30 cellular contexts compared by ENCODE assay signal in the genomic region with DNA sequence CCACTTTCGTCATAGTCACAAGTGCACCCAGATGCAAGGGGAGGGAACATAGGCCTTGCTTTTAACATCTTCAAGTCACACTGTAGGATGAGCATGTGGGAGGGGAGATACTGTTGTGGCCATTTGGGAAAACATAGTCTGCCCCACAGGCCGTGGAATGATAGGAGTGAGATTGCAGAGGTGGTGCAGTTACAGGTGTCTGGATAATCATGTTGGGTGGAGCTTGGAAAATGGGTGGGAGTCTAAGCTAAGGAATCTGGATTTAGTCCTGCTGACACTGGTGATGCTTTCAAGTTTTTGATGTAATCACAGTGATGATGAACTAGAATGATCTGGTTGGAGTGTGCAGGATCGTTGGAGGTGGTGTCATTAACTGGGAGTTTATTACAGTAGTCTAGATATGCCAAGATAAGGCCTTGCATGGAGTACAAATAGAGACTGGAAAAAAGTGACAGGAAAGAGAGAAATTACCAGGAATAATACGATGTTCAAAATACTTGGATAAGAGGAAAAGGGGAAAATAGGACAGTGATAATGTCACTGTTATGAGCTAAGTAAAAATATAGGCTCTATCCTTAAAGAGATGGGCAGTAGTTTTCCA.
"Had no signal": no experiment of that assay in that cellular context is flagged by ENCODE, and none has a peak within 500 bp of the region (broad histone marks: within the 10 kb centered on the region; RNA-seq: fewer than 3 reads in every experiment).

No MANE protein-coding gene starts in this region.

- H3K27ac ChIP-seq: ascending aorta, colonic mucosa, KMS-11, Peyer's patch, SJSA1 had no signal

- H3K27ac Mint-ChIP-seq: activated CD4-positive, alpha-beta T cell treated with anti-CD3 and anti-CD28 coated beads, Interleukin-2, amount 10 ng/mL, durations not matched to agents 24 days and 14 days; activated CD8-positive, alpha-beta T cell treated with anti-CD3 and anti-CD28 coated beads, Interleukin-2, amount 10 ng/mL, durations not matched to agents 7 days and 5 days; activated naive CD4-positive, alpha-beta T cell treated with anti-CD3 and anti-CD28 coated beads, Interleukin-2, amount 50 U/mL, for 24 hours; activated naive CD8-positive, alpha-beta T cell treated with anti-CD3 and anti-CD28 coated beads, Interleukin-2, amount 10 ng/mL, durations not matched to agents 7 days and 5 days; activated T-cell treated with anti-CD3 and anti-CD28 coated beads, Interleukin-2, amount 50 U/mL, for 24 hours; activated T-helper 2 cell treated with anti-CD3 and anti-CD28 coated beads, Interferon-gamma antibody, Interleukin-2, Interleukin-4, amounts not matched to agents 10 μg/mL and 5 μg/mL and 100 μg/mL, durations not matched to agents 14 hours and 24 hours and 36 hours had no signal

- H3K27me3 ChIP-seq: ascending aorta, cardiac muscle cell, colonic mucosa, Peyer's patch, SJSA1 had no signal

- H3K9me3 Mint-ChIP-seq: activated CD4-positive, alpha-beta T cell treated with anti-CD3 and anti-CD28 coated beads, Interleukin-2, amount 10 ng/mL, durations not matched to agents 24 days and 14 days; activated naive CD4-positive, alpha-beta T cell treated with anti-CD3 and anti-CD28 coated beads, Interleukin-2, amount 50 U/mL, for 24 hours; activated naive CD8-positive, alpha-beta T cell treated with anti-CD3 and anti-CD28 coated beads, Interleukin-2, amount 10 ng/mL, durations not matched to agents 7 days and 5 days; activated T-cell treated with anti-CD3 and anti-CD28 coated beads, Interleukin-2, amount 50 U/mL, for 24 hours; activated T-helper 2 cell treated with anti-CD3 and anti-CD28 coated beads, Interferon-gamma antibody, Interleukin-2, Interleukin-4, amounts not matched to agents 10 μg/mL and 5 μg/mL and 100 μg/mL, durations not matched to agents 14 hours and 24 hours and 36 hours; central memory CD8-positive, alpha-beta T cell had no signal

- H3K4me1 ChIP-seq: ascending aorta, colonic mucosa, Peyer's patch, SJSA1 had no signal

- H3K27me3 Mint-ChIP-seq: activated naive CD8-positive, alpha-beta T cell treated with anti-CD3 and anti-CD28 coated beads, Interleukin-2, amount 10 ng/mL, durations not matched to agents 7 days and 5 days had no signal

- H3K9ac ChIP-seq: KMS-11 had no signal

- H3K9me3 ChIP-seq: ascending aorta, colonic mucosa, Peyer's patch, SJSA1 had no signal

- H3K36me3 Mint-ChIP-seq: activated naive CD4-positive, alpha-beta T cell treated with anti-CD3 and anti-CD28 coated beads, Interleukin-2, amount 50 U/mL, for 24 hours; activated naive CD8-positive, alpha-beta T cell treated with anti-CD3 and anti-CD28 coated beads, Interleukin-2, amount 10 ng/mL, durations not matched to agents 7 days and 5 days had no signal

- ATAC-seq: activated CD8-positive, alpha-beta T cell treated with anti-CD3 and anti-CD28 coated beads, Interleukin-2, amount 10 ng/mL, durations not matched to agents 7 days and 5 days; PC-3 had no signal

- H3K4me2 ChIP-seq: KMS-11 had no signal

- H3K4me3 Mint-ChIP-seq: activated CD4-positive, alpha-beta T cell treated with anti-CD3 and anti-CD28 coated beads, Interleukin-2, amount 10 ng/mL, durations not matched to agents 24 days and 14 days; activated CD8-positive, alpha-beta T cell treated with anti-CD3 and anti-CD28 coated beads, Interleukin-2, amount 10 ng/mL, durations not matched to agents 7 days and 5 days; activated naive CD4-positive, alpha-beta T cell treated with anti-CD3 and anti-CD28 coated beads, Interleukin-2, amount 50 U/mL, for 24 hours; activated naive CD8-positive, alpha-beta T cell treated with anti-CD3 and anti-CD28 coated beads, Interleukin-2, amount 10 ng/mL, durations not matched to agents 7 days and 5 days; activated T-cell treated with anti-CD3 and anti-CD28 coated beads, Interleukin-2, amount 50 U/mL, for 24 hours; central memory CD8-positive, alpha-beta T cell had no signal

- H3K4me1 Mint-ChIP-seq: activated CD4-positive, alpha-beta T cell treated with anti-CD3 and anti-CD28 coated beads, Interleukin-2, amount 10 ng/mL, durations not matched to agents 24 days and 14 days; activated naive CD4-positive, alpha-beta T cell treated with anti-CD3 and anti-CD28 coated beads, Interleukin-2, amount 50 U/mL, for 24 hours; activated naive CD8-positive, alpha-beta T cell treated with anti-CD3 and anti-CD28 coated beads, Interleukin-2, amount 10 ng/mL, durations not matched to agents 7 days and 5 days; central memory CD8-positive, alpha-beta T cell had no signal

- DNase-seq: activated CD4-positive, alpha-beta T cell treated with anti-CD3 and anti-CD28 coated beads, Interleukin-2, amount 10 ng/mL, durations not matched to agents 24 days and 14 days; activated CD4-positive, alpha-beta T cell treated with anti-CD3 and anti-CD28 coated beads, Interleukin-2, amount 50 U/mL, for 4 hours; activated CD8-positive, alpha-beta T cell treated with anti-CD3 and anti-CD28 coated beads, Interleukin-2, amount 10 ng/mL, durations not matched to agents 7 days and 5 days; activated gamma-delta T cell; activated naive CD4-positive, alpha-beta T cell treated with Interleukin-2 at 50 U/mL for 16 hours; activated naive CD8-positive, alpha-beta T cell treated with anti-CD3 and anti-CD28 coated beads, Interleukin-2, amount 10 ng/mL, durations not matched to agents 7 days and 5 days; activated T-cell treated with anti-CD3 and anti-CD28 coated beads, Interleukin-2, amount 50 U/mL, for 24 hours; amygdala; colonic mucosa; NCI-H1092 treated with DMSO at 0.1 percent for 48 hours; NCI-H1436; NCI-H1694; NCI-H1930; NCI-H2171 treated with DMSO at 0.1 percent for 48 hours; NCI-H2227 treated with DMSO at 0.1 percent for 48 hours; NCI-H446; NCI-H82; NK-92 treated with Interleukin-12 subunit alpha and Interleukin-12 subunit beta, amount 100 ng/mL, for 24 hours; PC-3; Peyer's patch; RPMI8226; SHP77 treated with DMSO at 0.1 percent for 48 hours; T1000 had no signal

- H3K36me3 ChIP-seq: ascending aorta, cardiac muscle cell, colonic mucosa, Peyer's patch, SJSA1 had no signal

- H3K4me3 ChIP-seq: ascending aorta, cardiac muscle cell, colonic mucosa, Peyer's patch, SJSA1 had no signal
